ENCODE assay signal across 5 cellular contexts in the genomic region with DNA sequence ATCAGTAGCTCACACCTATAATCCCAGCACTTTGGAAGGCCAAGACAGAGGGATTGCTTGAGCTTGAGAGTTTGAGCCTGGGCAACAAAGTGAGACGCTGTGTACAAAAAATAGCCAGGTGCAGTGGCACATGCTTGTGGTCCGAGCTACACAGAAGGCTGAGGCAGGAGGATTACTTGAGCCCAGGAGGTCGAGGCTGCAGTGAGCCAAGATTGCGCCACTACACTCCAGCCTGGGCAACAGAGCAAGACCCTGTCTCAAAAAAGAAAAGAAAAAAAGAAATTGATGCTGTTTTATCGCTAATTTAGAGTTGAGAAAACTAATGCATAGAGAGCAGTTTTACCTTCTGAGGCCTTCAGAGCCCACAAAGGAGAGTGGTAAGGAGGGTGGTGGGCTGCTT. TPM values are rescaled to one million over a fixed set of nuclear protein-coding genes. Genes with fewer than 3 reads are reported as not detected.
"Had no signal": no experiment of that assay in that cellular context is flagged by ENCODE, and none has a peak within 500 bp of the region (broad histone marks: within the 10 kb centered on the region; RNA-seq: fewer than 3 reads in every experiment).

No MANE protein-coding gene starts in this region.

RNA-seq across cellular contexts. Expression of gene LRRC73, which starts 11.9 kb away (rescaled TPM):
- total RNA-seq: body of pancreas had no signal

RNA-seq across cellular contexts. Expression of gene DLK2, which starts 42.9 kb away (rescaled TPM):
- total RNA-seq: activated CD4-positive, alpha-beta T cell treated with anti-CD3 and anti-CD28 coated beads, Interleukin-2, amount 10 ng/mL, durations not matched to agents 7 days and 5 days; activated CD8-positive, alpha-beta memory T cell treated with anti-CD3 and anti-CD28 coated beads, Interleukin-2, amount 10 ng/mL, durations not matched to agents 7 days and 5 days; activated CD8-positive, alpha-beta T cell treated with anti-CD3 and anti-CD28 coated beads, Interleukin-2, amount 10 ng/mL, durations not matched to agents 7 days and 5 days; aorta; body of pancreas had no signal
- polyA plus RNA-seq: aorta had no signal
